Comparison of ENCODE assay signal across 13 cellular contexts in the genomic region with DNA sequence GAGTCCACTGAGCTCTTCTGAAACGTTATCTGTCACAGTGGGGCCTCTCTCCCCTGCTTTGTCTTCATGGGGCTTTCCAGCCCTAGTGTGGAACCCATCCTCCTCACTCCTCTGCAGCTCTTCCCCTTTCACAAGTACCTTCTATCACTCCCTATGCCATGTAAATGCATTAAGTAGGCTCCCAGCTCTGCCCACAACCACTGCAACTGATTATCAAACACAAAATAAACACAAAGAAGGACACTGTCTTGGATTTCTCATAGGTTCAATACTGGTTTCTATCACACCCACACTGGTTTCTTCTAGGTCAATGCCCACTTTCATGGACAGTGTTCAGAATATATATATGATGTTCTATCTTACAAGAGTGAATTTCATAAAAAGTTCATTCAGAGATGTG.
A peak's percentile ranks its signal among the peaks of the same experiment; 100 is the strongest.
DNase-seq lines count a peak whose midpoint lies in the region; ATAC-seq lines count a peak whose summit lies in the region.
"Had no signal": no experiment of that assay in that cellular context is flagged by ENCODE, and none has a peak within 500 bp of the region (broad histone marks: within the 10 kb centered on the region; RNA-seq: fewer than 3 reads in every experiment).

No MANE protein-coding gene starts in this region.

- H3K36me3 Mint-ChIP-seq in activated naive CD4-positive, alpha-beta T cell treated with anti-CD3 and anti-CD28 coated beads for 36 hours (ENCODE audit: low read depth): peaks cover 8% of the 10 kb centered on the region
- peaks cover 34% of the 10 kb centered on the region for H3K36me3 Mint-ChIP-seq in T-helper 2 cell treated with Interferon-gamma antibody and Interleukin-4, amounts not matched to agents 5 μg/mL and 100 μg/mL, for 36 hours (ENCODE audit: low read depth)
- no peaks in the 10 kb centered on the region for H3K36me3 Mint-ChIP-seq in immature natural killer cell

- H3K9me3 Mint-ChIP-seq in activated naive CD4-positive, alpha-beta T cell treated with anti-CD3 and anti-CD28 coated beads for 36 hours: no peaks in the 10 kb centered on the region
- H3K9me3 Mint-ChIP-seq in T-helper 2 cell treated with Interferon-gamma antibody and Interleukin-4, amounts not matched to agents 5 μg/mL and 100 μg/mL, for 36 hours: no peaks in the 10 kb centered on the region
- no peaks in the 10 kb centered on the region for H3K9me3 Mint-ChIP-seq in stimulated activated naive CD8-positive, alpha-beta T cell treated with anti-CD3 and anti-CD28 coated beads, Interleukin-15, amount 100 ng/mL, for 72 hours
- H3K9me3 Mint-ChIP-seq in immature natural killer cell: no peaks in the 10 kb centered on the region

- CTCF ChIA-PET in activated naive CD4-positive, alpha-beta T cell treated with anti-CD3 and anti-CD28 coated beads for 36 hours (lab: Charles Lee): interaction anchor here (0.6 to 1.4 kb wide), 3 partner anchors 19 to 144 kb away, joined by 3 read pairs; no protein-coding TSS in a partner anchor

- no peaks in the 10 kb centered on the region for H3K27me3 Mint-ChIP-seq in activated naive CD4-positive, alpha-beta T cell treated with anti-CD3 and anti-CD28 coated beads for 36 hours (ENCODE audit: low read depth)
- H3K27me3 Mint-ChIP-seq in T-helper 2 cell treated with Interferon-gamma antibody and Interleukin-4, amounts not matched to agents 5 μg/mL and 100 μg/mL, for 36 hours (ENCODE audit: low read depth): no peaks in the 10 kb centered on the region
- H3K27me3 Mint-ChIP-seq in stimulated activated naive CD8-positive, alpha-beta T cell treated with anti-CD3 and anti-CD28 coated beads, Interleukin-15, amount 100 ng/mL, for 72 hours: no peaks in the 10 kb centered on the region
- H3K27me3 Mint-ChIP-seq in immature natural killer cell (ENCODE audit: low read depth in 3 of 3): peaks cover 0 to 2% (median 0%) of the 10 kb centered on the region in 3 donors
- H3K27me3 Mint-ChIP-seq: activated naive CD8-positive, alpha-beta T cell had no signal

- peaks cover 17% of the 10 kb centered on the region for H3K4me1 Mint-ChIP-seq in activated naive CD4-positive, alpha-beta T cell treated with anti-CD3 and anti-CD28 coated beads for 36 hours (ENCODE audit: low read depth)
- H3K4me1 Mint-ChIP-seq in T-helper 2 cell treated with Interferon-gamma antibody and Interleukin-4, amounts not matched to agents 5 μg/mL and 100 μg/mL, for 36 hours (ENCODE audit: low read depth): peaks cover 33% of the 10 kb centered on the region
- peaks cover 35% of the 10 kb centered on the region for H3K4me1 Mint-ChIP-seq in stimulated activated naive CD8-positive, alpha-beta T cell treated with anti-CD3 and anti-CD28 coated beads, Interleukin-15, amount 100 ng/mL, for 72 hours
- H3K4me1 Mint-ChIP-seq in immature natural killer cell: peaks cover 7 to 16% of the 10 kb centered on the region in 2 donors

- intact Hi-C loops in activated naive CD4-positive, alpha-beta T cell treated with anti-CD3 and anti-CD28 coated beads for 36 hours (cut with micrococcal nuclease): no loop called here

- H3K4me3 Mint-ChIP-seq in activated naive CD4-positive, alpha-beta T cell treated with anti-CD3 and anti-CD28 coated beads for 36 hours: no peak overlapping the region
- H3K4me3 Mint-ChIP-seq in T-helper 2 cell treated with Interferon-gamma antibody and Interleukin-4, amounts not matched to agents 5 μg/mL and 100 μg/mL, for 36 hours: no peak overlapping the region
- H3K4me3 Mint-ChIP-seq in stimulated activated naive CD8-positive, alpha-beta T cell treated with anti-CD3 and anti-CD28 coated beads, Interleukin-15, amount 100 ng/mL, for 72 hours: peak overlapping the region; percentile 36 to 56
- no peak overlapping the region for H3K4me3 Mint-ChIP-seq in immature natural killer cell
- H3K4me3 Mint-ChIP-seq: activated naive CD8-positive, alpha-beta T cell had no signal

- H3K27ac Mint-ChIP-seq in activated naive CD4-positive, alpha-beta T cell treated with anti-CD3 and anti-CD28 coated beads for 36 hours: no peak overlapping the region
- peak overlapping the region; percentile 5 for H3K27ac Mint-ChIP-seq in T-helper 2 cell treated with Interferon-gamma antibody and Interleukin-4, amounts not matched to agents 5 μg/mL and 100 μg/mL, for 36 hours
- H3K27ac Mint-ChIP-seq in stimulated activated naive CD8-positive, alpha-beta T cell treated with anti-CD3 and anti-CD28 coated beads, Interleukin-15, amount 100 ng/mL, for 72 hours: peak overlapping the region; percentile 5 to 24
- peak overlapping the region in 1 of 6 donors; percentile 68 for H3K27ac Mint-ChIP-seq in immature natural killer cell
- H3K27ac Mint-ChIP-seq: activated naive CD8-positive, alpha-beta T cell had no signal

- peak; percentile 27 for DNase-seq in activated naive CD4-positive, alpha-beta T cell treated with anti-CD3 and anti-CD28 coated beads for 36 hours
- no peak for DNase-seq in activated naive CD4-positive, alpha-beta T cell treated with Interleukin-2 at 50 U/mL for 16 hours
- no peak for DNase-seq in T-helper 2 cell treated with Interferon-gamma antibody and Interleukin-4, amounts not matched to agents 5 μg/mL and 100 μg/mL, for 36 hours (ENCODE audit: low spot score)
- peak in 1 of 2 donors; percentile 18 for DNase-seq in stimulated activated naive CD8-positive, alpha-beta T cell treated with anti-CD3 and anti-CD28 coated beads, Interleukin-15, amount 100 ng/mL, for 72 hours
- DNase-seq in immature natural killer cell: no peak
- DNase-seq in DMS79 (lab: John Stamatoyannopoulos, UW): no peak
- DNase-seq: NCI-H446; sigmoid colon; stimulated activated CD8-positive, alpha-beta memory T cell treated with anti-CD3 and anti-CD28 coated beads, Interleukin-4, amount 100 ng/mL, for 48 hours had no signal

- ATAC-seq in HG02798 (IDR thresholded peaks at IDR 0.05; ENCODE audit: poor library complexity, unreplicated experiment) (peak; percentile 91), HG02970 (IDR thresholded peaks at IDR 0.05; ENCODE audit: low FRiP score, unreplicated experiment) (no peak)
- ATAC-seq in stimulated activated naive CD8-positive, alpha-beta T cell treated with anti-CD3 and anti-CD28 coated beads, Interleukin-15, amount 100 ng/mL, for 72 hours: peak; percentile 90
- ATAC-seq: left lobe of liver had no signal

Comparison
In these comparisons a context has a peak if more than half of its experiments do, and no peak if none do; other contexts are left out.
1. H3K4me3 Mint-ChIP-seq: peak in stimulated activated naive CD8-positive, alpha-beta T cell treated with anti-CD3 and anti-CD28 coated beads, Interleukin-15, amount 100 ng/mL, for 72 hours (2 of 2); none in activated naive CD4-positive, alpha-beta T cell treated with anti-CD3 and anti-CD28 coated beads for 36 hours (single experiment), T-helper 2 cell treated with Interferon-gamma antibody and Interleukin-4, amounts not matched to agents 5 μg/mL and 100 μg/mL, for 36 hours (single experiment) and immature natural killer cell (0 of 5).